Comparison of ENCODE assay signal across 1 cellular context in the genomic region with DNA sequence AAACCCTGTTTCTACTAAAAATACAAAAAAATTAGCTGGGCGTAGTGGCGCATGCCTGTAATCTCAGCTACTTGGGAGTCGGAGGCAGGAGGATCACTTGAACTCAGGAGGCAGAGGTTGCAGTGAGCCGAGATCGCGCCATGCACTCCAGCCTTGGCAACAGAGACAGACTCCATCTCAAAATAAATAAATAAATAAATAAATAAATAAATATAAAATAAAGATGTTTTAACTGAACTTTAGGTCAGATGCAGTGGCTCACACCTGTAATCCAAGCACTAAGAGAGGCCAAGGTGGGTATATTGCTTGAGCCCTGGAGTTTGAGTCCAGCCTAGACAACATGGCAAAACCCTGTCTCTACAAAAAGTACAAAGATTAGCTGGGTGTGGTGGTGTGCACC.
TF ChIP-seq lines count a peak whose summit lies in the region.

No MANE protein-coding gene starts in this region.

TF ChIP-seq in HEK293, 187 proteins besides CTCF, POLR2A, EP300 and RAD21 (continued from another document):
- TF ChIP-seq, protein P1, sequence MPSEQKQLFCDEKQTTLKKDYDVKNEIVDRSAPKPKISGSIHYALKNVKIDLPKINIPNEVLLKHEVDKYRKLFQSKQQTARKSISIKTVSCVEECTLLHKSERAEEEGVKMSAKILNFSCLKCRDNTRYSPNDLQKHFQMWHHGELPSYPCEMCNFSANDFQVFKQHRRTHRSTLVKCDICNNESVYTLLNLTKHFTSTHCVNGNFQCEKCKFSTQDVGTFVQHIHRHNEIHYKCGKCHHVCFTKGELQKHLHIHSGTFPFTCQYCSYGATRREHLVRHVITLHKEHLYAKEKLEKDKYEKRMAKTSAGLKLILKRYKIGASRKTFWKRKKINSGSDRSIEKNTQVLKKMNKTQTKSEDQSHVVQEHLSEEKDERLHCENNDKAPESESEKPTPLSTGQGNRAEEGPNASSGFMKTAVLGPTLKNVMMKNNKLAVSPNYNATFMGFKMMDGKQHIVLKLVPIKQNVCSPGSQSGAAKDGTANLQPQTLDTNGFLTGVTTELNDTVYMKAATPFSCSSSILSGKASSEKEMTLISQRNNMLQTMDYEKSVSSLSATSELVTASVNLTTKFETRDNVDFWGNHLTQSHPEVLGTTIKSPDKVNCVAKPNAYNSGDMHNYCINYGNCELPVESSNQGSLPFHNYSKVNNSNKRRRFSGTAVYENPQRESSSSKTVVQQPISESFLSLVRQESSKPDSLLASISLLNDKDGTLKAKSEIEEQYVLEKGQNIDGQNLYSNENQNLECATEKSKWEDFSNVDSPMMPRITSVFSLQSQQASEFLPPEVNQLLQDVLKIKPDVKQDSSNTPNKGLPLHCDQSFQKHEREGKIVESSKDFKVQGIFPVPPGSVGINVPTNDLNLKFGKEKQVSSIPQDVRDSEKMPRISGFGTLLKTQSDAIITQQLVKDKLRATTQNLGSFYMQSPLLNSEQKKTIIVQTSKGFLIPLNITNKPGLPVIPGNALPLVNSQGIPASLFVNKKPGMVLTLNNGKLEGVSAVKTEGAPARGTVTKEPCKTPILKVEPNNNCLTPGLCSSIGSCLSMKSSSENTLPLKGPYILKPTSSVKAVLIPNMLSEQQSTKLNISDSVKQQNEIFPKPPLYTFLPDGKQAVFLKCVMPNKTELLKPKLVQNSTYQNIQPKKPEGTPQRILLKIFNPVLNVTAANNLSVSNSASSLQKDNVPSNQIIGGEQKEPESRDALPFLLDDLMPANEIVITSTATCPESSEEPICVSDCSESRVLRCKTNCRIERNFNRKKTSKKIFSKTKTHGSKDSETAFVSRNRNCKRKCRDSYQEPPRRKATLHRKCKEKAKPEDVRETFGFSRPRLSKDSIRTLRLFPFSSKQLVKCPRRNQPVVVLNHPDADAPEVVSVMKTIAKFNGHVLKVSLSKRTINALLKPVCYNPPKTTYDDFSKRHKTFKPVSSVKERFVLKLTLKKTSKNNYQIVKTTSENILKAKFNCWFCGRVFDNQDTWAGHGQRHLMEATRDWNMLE (tag by site-specific recombination; conservative IDR thresholded peaks at IDR 0.05; ENCODE audit: low read depth), result peak; percentile 63; the same call in 1 of the 2 replicates
